Comparison of ENCODE assay signal across 8 cellular contexts in the genomic region with DNA sequence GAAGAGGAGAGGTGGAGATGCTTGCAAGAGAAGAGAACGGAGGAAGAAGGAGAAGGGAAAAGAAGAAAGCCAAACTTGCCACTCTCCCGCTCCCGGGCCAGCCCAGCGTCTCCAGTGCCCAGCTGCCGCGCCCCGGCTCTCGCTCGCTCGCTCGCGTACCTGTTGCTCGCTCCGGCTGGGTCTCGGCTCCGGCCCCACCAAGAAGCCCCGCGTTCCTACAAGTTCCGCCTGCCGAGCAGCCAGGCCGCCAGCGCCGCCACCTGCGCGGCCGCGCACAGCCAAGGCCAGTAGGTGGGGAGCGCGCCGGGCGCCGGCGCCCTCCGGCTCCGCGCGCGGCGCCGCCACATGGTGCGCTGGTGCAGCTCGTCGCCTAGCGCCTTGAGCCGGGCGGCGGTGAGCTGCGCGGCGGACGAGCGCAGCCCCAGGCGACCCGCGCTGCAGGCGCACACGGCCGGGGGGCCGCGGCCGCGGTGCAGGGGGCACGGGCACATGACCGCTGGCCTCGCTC. TPM values are rescaled to one million over a fixed set of nuclear protein-coding genes. Genes with fewer than 3 reads are reported as not detected.
DNase-seq lines count a peak whose midpoint lies in the region; TF ChIP-seq lines count a peak whose summit lies in the region.

No MANE protein-coding gene starts in this region.

- under 1% methylated on average over 23 of the region's 65 CpGs for WGBS in prostate gland

- H3K4me1 ChIP-seq in HAP-1: peaks cover 7% of the 10 kb centered on the region
- peaks cover 18% of the 10 kb centered on the region for H3K4me1 ChIP-seq in prostate gland (replicated peaks)

- in situ Hi-C loops in HAP-1 (cut with MboI; ENCODE audit: low sequenced_read_pairs): no loop called here

- intact Hi-C loops in prostate gland (cut with DNase I): no loop called here

- H3K27ac ChIP-seq in prostate gland: no peak overlapping the region

- H3K4me3 ChIP-seq in HAP-1: peak overlapping the region; percentile 40
- peak overlapping the region; percentile 14 to 32 for H3K4me3 ChIP-seq in prostate gland

- H3K27me3 ChIP-seq in HAP-1 (ENCODE audit: low read depth) (peaks cover 49% of the 10 kb centered on the region), prostate gland (replicated peaks; ENCODE audit: insufficient read depth) (peaks cover 41% of the 10 kb centered on the region)

- H3K9me3 ChIP-seq in HAP-1 (no peaks in the 10 kb centered on the region), prostate gland (no peaks in the 10 kb centered on the region)

- no peak for TF ChIP-seq POLR2A in prostate gland (IDR thresholded peaks at IDR 0.05)

- no peaks in the 10 kb centered on the region for H3K36me3 ChIP-seq in HAP-1 (replicated peaks)
- H3K36me3 ChIP-seq in prostate gland: no peaks in the 10 kb centered on the region

- DNase-seq in GM03348 (ENCODE audit: low spot score): peak; percentile 61
- DNase-seq in HAP-1 (ENCODE audit: low spot score in 2 of 2): peak; percentile 43 to 61
- DNase-seq in NCI-H2196 (lab: John Stamatoyannopoulos, UW; ENCODE audit: unreplicated experiment): peak; percentile 71
- DNase-seq in activated CD8-positive, alpha-beta memory T cell treated with anti-CD3 and anti-CD28 coated beads, Interleukin-2, amount 50 U/mL, for 48 hours: peak; percentile 72
- DNase-seq in glomerular visceral epithelial cell (ENCODE audit: extremely low spot score): peak; percentile 47
- no peak for DNase-seq in prostate gland (ENCODE audit: low spot score)
- DNase-seq in SKM-1 treated with dmso at 0.1 percent for 144 hours (lab: John Stamatoyannopoulos, UW; ENCODE audit: unreplicated experiment): no peak
- no peak for DNase-seq in NCI-H524 treated with DMSO at 0.1 percent for 48 hours (lab: John Stamatoyannopoulos, UW)

- peak in 2 of 4 experiments; percentile 3 to 28 for TF ChIP-seq CTCF in prostate gland (IDR thresholded peaks at IDR 0.05)

RNA-seq across cellular contexts. Expression of gene HRK, which starts 0.4 kb away (rescaled TPM):
- total RNA-seq in prostate gland: 1 to 10 TPM in 1 of 2 donors, not detected in 1; 4.9 TPM

RNA-seq across cellular contexts. Expression of gene FBXW8, which starts 29.9 kb away (rescaled TPM):
- total RNA-seq in prostate gland: 10 to 100 TPM; 20.8 to 26.7 TPM

Comparison
In these comparisons a context has a peak if more than half of its experiments do, and no peak if none do; other contexts are left out.
1. DNase-seq: peak in GM03348 (single experiment), HAP-1 (2 of 2), NCI-H2196 (single experiment), activated CD8-positive, alpha-beta memory T cell treated with anti-CD3 and anti-CD28 coated beads, Interleukin-2, amount 50 U/mL, for 48 hours (single experiment) and glomerular visceral epithelial cell (single experiment); none in prostate gland (single experiment), SKM-1 treated with dmso at 0.1 percent for 144 hours (single experiment) and NCI-H524 treated with DMSO at 0.1 percent for 48 hours (single experiment).